In the genomic region with DNA sequence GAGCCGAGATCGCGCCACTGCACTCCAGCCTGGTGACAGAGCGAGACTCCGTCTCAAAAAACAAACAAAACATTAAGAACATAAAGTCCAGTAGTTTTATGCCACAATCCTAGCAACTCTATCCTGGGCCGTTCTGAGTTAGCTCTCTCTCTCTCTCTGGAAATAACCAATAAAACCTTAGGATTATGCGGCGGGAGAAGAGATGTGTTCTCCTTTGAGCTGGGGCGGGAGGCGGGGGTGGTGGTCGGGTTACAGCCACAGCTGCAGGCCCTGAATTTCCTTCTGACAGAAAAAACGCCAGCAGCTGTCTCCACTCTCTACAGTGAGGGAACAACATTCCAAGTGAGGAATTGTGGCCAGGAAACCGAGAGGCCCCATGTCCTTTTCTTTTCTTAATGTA, we compare ENCODE assay signal across 12 cellular contexts. TPM values are rescaled to one million over a fixed set of nuclear protein-coding genes. Genes with fewer than 3 reads are reported as not detected.
DNase-seq lines count a peak whose midpoint lies in the region; ATAC-seq and TF ChIP-seq lines count a peak whose summit lies in the region.
"Had no signal": no experiment of that assay in that cellular context is flagged by ENCODE, and none has a peak within 500 bp of the region (broad histone marks: within the 10 kb centered on the region; RNA-seq: fewer than 3 reads in every experiment).

No MANE protein-coding gene starts in this region.

- H4K20me1 ChIP-seq in osteoblast (ENCODE audit: insufficient read depth, low read length) (no peaks in the 10 kb centered on the region), H9 (ENCODE audit: control insufficient read depth, insufficient read depth, insufficient read length) (no peaks in the 10 kb centered on the region)

- H3K23me2 ChIP-seq in H9 (ENCODE audit: insufficient read length, low read depth, low read length, poor library complexity, severe bottlenecking): no peaks in the 10 kb centered on the region

- no peak overlapping the region for H3K27ac Mint-ChIP-seq in H9
- H3K27ac Mint-ChIP-seq: activated T-cell treated with anti-CD3 and anti-CD28 coated beads, Interleukin-2, amount 50 U/mL, for 24 hours; CD4-positive, CD25-positive, alpha-beta regulatory T cell; T-helper 17 cell had no signal

- H4K5ac ChIP-seq in H9 (ENCODE audit: insufficient read length, low read depth, low read length): no peak overlapping the region

- H3K27ac ChIP-seq in SK-N-MC (peak overlapping the region; percentile 92), osteoblast (ENCODE audit: low read depth, low read length) (peak overlapping the region; percentile 81), H9 (ENCODE audit: insufficient read length, low read depth, low read length) (no peak overlapping the region)

- no CpG with 5 or more reads among the region's 13 CpGs for WGBS in H9 (ENCODE audit: extremely low coverage, insufficient read length, low lambda C conversion rate)

- H3K4me1 Mint-ChIP-seq in H9: peaks cover 15 to 26% of the 10 kb centered on the region in 2 experiments

- H3K4me3 ChIP-seq in SK-N-MC (peak overlapping the region; percentile 47), fibroblast of villous mesenchyme (ENCODE audit: low read depth, low read length) (no peak overlapping the region), osteoblast (ENCODE audit: insufficient read depth, low read length) (no peak overlapping the region)

- no peak overlapping the region for H2BK20ac ChIP-seq in H9 (ENCODE audit: low read depth, low read length, poor library complexity, severe bottlenecking)

- no peak overlapping the region for H3K4ac ChIP-seq in H9 (ENCODE audit: low read depth, low read length)

- 0 out of 2 replicates have a peak, but pooled peaks cover 5% of the 10 kb centered on the region for H3K27me3 Mint-ChIP-seq in H9 (ENCODE audit: low read depth)

- peak overlapping the region; percentile 63 for H3K4me2 ChIP-seq in osteoblast (ENCODE audit: insufficient read depth, low read length)
- H3K4me2 ChIP-seq in H9 (ENCODE audit: insufficient read depth, insufficient read length, low read length): no peak overlapping the region

- no peak overlapping the region for H2BK12ac ChIP-seq in H9 (ENCODE audit: insufficient read length, low read depth, low read length)

- H3K27me3 ChIP-seq in osteoblast (ENCODE audit: insufficient read depth, low read length) (no peaks in the 10 kb centered on the region), H9 (ENCODE audit: insufficient read depth, low read length) (no peaks in the 10 kb centered on the region)

- H3K18ac ChIP-seq in H9 (ENCODE audit: insufficient read length, low read depth, low read length): no peak overlapping the region

- H2AK5ac ChIP-seq in H9 (ENCODE audit: insufficient read length, low read length): no peak overlapping the region

- no peaks in the 10 kb centered on the region for H3K79me2 ChIP-seq in osteoblast (ENCODE audit: insufficient read depth, low read length)
- no peaks in the 10 kb centered on the region for H3K79me2 ChIP-seq in H9 (ENCODE audit: insufficient read depth, low read length)

- H4K91ac ChIP-seq in H9 (ENCODE audit: insufficient read length, low read depth, low read length): no peak overlapping the region

- H3K9ac ChIP-seq in SK-N-MC (ENCODE audit: insufficient read length) (peak overlapping the region; percentile 53), H9 (ENCODE audit: extremely low read depth, insufficient read length, low read length) (no peak overlapping the region)

- H3K9me3 ChIP-seq in SK-N-MC (ENCODE audit: low read depth, low read length): no peaks in the 10 kb centered on the region
- H3K9me3 ChIP-seq in osteoblast (ENCODE audit: low read depth, low read length): no peaks in the 10 kb centered on the region
- no peaks in the 10 kb centered on the region for H3K9me3 ChIP-seq in H9 (ENCODE audit: control insufficient read depth, low read depth, low read length)

- H2AFZ ChIP-seq in osteoblast (ENCODE audit: low read length) (peak overlapping the region; percentile 43), H9 (ENCODE audit: low read length) (no peak overlapping the region)

- no peak overlapping the region for H3K14ac ChIP-seq in H9 (ENCODE audit: insufficient read depth, low read length)

- no peak overlapping the region for H3K4me3 Mint-ChIP-seq in H9
- H3K4me3 Mint-ChIP-seq: activated T-cell treated with anti-CD3 and anti-CD28 coated beads, Interleukin-2, amount 50 U/mL, for 24 hours; CD4-positive, CD25-positive, alpha-beta regulatory T cell; T-helper 17 cell had no signal

- H2BK120ac ChIP-seq in H9 (ENCODE audit: low read depth, low read length, poor library complexity, severe bottlenecking): no peak overlapping the region

- H3K4me1 ChIP-seq in osteoblast (ENCODE audit: insufficient read depth, low read length) (peaks cover 41% of the 10 kb centered on the region), H9 (ENCODE audit: insufficient read depth, low read length) (no peaks in the 10 kb centered on the region)

- no peak for ATAC-seq in GM19395 (IDR thresholded peaks at IDR 0.05; ENCODE audit: unreplicated experiment)
- ATAC-seq: T-helper 17 cell had no signal

- no peak overlapping the region for H4K8ac ChIP-seq in H9 (replicated peaks; ENCODE audit: insufficient read length, low read depth, low read length)

- peak; percentile 63 for DNase-seq in EH (ENCODE audit: low read depth)
- no peak for DNase-seq in SK-N-MC (ENCODE audit: low read depth, low spot score)
- DNase-seq in fibroblast of villous mesenchyme (ENCODE audit: low read depth): peak; percentile 93
- DNase-seq in osteoblast (ENCODE audit: insufficient read length, low spot score, missing footprints): peak; percentile 45
- DNase-seq in GF-D8 (lab: John Stamatoyannopoulos, UW): no peak
- DNase-seq in H9: no peak
- no peak for DNase-seq in activated T-cell treated with anti-CD3 and anti-CD28 coated beads for 4 hours
- DNase-seq: activated T-cell treated with anti-CD3 and anti-CD28 coated beads, Interleukin-2, amount 50 U/mL, for 24 hours; CD4-positive, CD25-positive, alpha-beta regulatory T cell; NCI-H1930; T-helper 17 cell had no signal

- H3K9me3 Mint-ChIP-seq in H9: no peaks in the 10 kb centered on the region
- H3K9me3 Mint-ChIP-seq: activated T-cell treated with anti-CD3 and anti-CD28 coated beads, Interleukin-2, amount 50 U/mL, for 24 hours; CD4-positive, CD25-positive, alpha-beta regulatory T cell had no signal

- no peak overlapping the region for H3T11ph ChIP-seq in H9 (ENCODE audit: low read length)

- H3K36me3 Mint-ChIP-seq in H9 (ENCODE audit: insufficient read depth in 1 of 3, low read depth in 3 of 3): no peaks in the 10 kb centered on the region

- TF ChIP-seq CTCF in fibroblast of villous mesenchyme (IDR thresholded peaks at IDR 0.05; ENCODE audit: insufficient read depth, low read depth, low read length): no peak
- TF ChIP-seq CTCF in osteoblast (IDR thresholded peaks at IDR 0.05; ENCODE audit: extremely low read depth, low read depth, low read length): no peak
- no peak for TF ChIP-seq CTCF in H9 (conservative IDR thresholded peaks at IDR 0.05)

- no peaks in the 10 kb centered on the region for H3K79me1 ChIP-seq in H9 (ENCODE audit: insufficient read depth, low read depth, low read length, poor library complexity, severe bottlenecking)

- H3K36me3 ChIP-seq in SK-N-MC (ENCODE audit: insufficient read depth, low read length) (no peaks in the 10 kb centered on the region), osteoblast (ENCODE audit: insufficient read depth, low read length) (no peaks in the 10 kb centered on the region)

- no peak overlapping the region for H2BK5ac ChIP-seq in H9 (ENCODE audit: insufficient read length, low read length)

- H3K23ac ChIP-seq in H9 (ENCODE audit: insufficient read length, low read depth, low read length): no peak overlapping the region

- no peak overlapping the region for H3K56ac ChIP-seq in H9 (ENCODE audit: insufficient read length, low read depth, low read length)

- H2BK15ac ChIP-seq in H9 (ENCODE audit: low read depth, low read length): no peak overlapping the region

RNA-seq across cellular contexts. Expression of gene PNMA8A, which starts 9.0 kb away (rescaled TPM):
- total RNA-seq in fibroblast of villous mesenchyme (0.97 and 9.9 TPM in 2 replicates), osteoblast (2.1 and 2.2 TPM in 2 replicates), H9 (2021) (22.6 and 23.2 TPM in 2 replicates)
- total RNA-seq: CD4-positive, CD25-positive, alpha-beta regulatory T cell; T-helper 17 cell had no signal

RNA-seq across cellular contexts. Expression of gene PNMA8B, which starts 15.3 kb away (rescaled TPM):
- total RNA-seq in fibroblast of villous mesenchyme (0.32 and 0.43 TPM in 2 replicates), osteoblast (0.72 and 1.2 TPM in 2 replicates), H9 (2021) (1.4 and 1.5 TPM in 2 replicates)
- total RNA-seq: CD4-positive, CD25-positive, alpha-beta regulatory T cell had no signal

RNA-seq across cellular contexts. Expression of gene PNMA8C, which starts 51.7 kb away (rescaled TPM):
- total RNA-seq in fibroblast of villous mesenchyme: under 0.01 TPM in 2 replicates
- total RNA-seq in osteoblast: under 0.01 and 0.36 TPM in 2 replicates
- total RNA-seq in H9 (2021): 1.7 and 1.8 TPM in 2 replicates
- total RNA-seq: CD4-positive, CD25-positive, alpha-beta regulatory T cell had no signal

Comparison
In these comparisons a context has a peak if more than half of its experiments do, and no peak if none do; other contexts are left out.
1. DNase-seq: peak in EH (single experiment), fibroblast of villous mesenchyme (single experiment) and osteoblast (single experiment); none in SK-N-MC (single experiment), GF-D8 (single experiment), H9 (single experiment) and activated T-cell treated with anti-CD3 and anti-CD28 coated beads for 4 hours (single experiment).